Comparison of ENCODE assay signal across 23 cellular contexts in the genomic region with DNA sequence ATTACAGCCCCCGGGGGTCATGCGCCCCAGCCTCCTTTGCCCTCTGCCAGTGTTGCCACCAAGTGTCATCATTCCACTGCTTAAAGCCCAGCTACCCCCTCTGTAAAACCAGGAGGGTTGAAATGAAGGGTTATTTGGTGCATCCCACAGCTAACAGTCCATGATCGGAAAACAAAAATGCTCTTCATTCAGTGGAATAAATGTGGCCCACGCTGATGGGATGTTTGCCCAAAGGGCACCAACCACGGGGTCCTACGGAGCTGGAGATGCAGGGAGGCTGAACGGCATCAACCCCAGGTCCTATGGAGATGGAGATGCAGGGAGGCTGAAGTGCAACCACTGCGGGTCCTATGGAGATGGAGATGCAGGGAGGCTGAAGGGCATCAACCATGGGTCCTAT.
"Had no signal": no experiment of that assay in that cellular context is flagged by ENCODE, and none has a peak within 500 bp of the region (broad histone marks: within the 10 kb centered on the region; RNA-seq: fewer than 3 reads in every experiment).

No MANE protein-coding gene starts in this region.

- H3K27ac Mint-ChIP-seq: immature natural killer cell; natural killer cell; stimulated activated naive B cell treated with anti-CD40 and anti-IgM and Interleukin-4, amounts not matched to agents 10 μg/mL and 1 μg/mL and 100 μg/mL, for 72 hours; stimulated activated naive CD8-positive, alpha-beta T cell treated with anti-CD3 and anti-CD28 coated beads, Interleukin-15, Interleukin-2, amounts not matched to agents 100 ng/mL and 50 ng/mL, for 24 hours had no signal

- ATAC-seq: left ventricle myocardium superior; lower lobe of right lung; natural killer cell; right cardiac atrium; stimulated activated naive B cell treated with anti-CD40 and anti-IgM and Interleukin-4, amounts not matched to agents 10 μg/mL and 1 μg/mL and 100 μg/mL, for 72 hours; upper lobe of right lung had no signal

- DNase-seq: cerebellar nuclear complex; dermis blood vessel endothelial cell; effector memory CD4-positive, alpha-beta T cell; erythroblast; esophagus squamous epithelium; foreskin melanocyte; hypothalamus; immature natural killer cell; left ventricle myocardium superior; lower lobe of right lung; natural killer cell; right cardiac atrium; spleen; stimulated activated naive B cell treated with anti-CD40 and anti-IgM and Interleukin-4, amounts not matched to agents 10 μg/mL and 1 μg/mL and 100 μg/mL, for 72 hours; upper lobe of right lung had no signal

- H3K4me1 Mint-ChIP-seq: immature natural killer cell; natural killer cell; neural crest cell; stimulated activated naive B cell treated with anti-CD40 and anti-IgM and Interleukin-4, amounts not matched to agents 10 μg/mL and 1 μg/mL and 100 μg/mL, for 72 hours had no signal

- H3K36me3 Mint-ChIP-seq: stimulated activated naive B cell treated with anti-CD40 and anti-IgM and Interleukin-4, amounts not matched to agents 10 μg/mL and 1 μg/mL and 100 μg/mL, for 72 hours had no signal

- H3K9me3 ChIP-seq: neutrophil, prostate gland had no signal

- H3K27ac ChIP-seq: esophagus squamous epithelium, lower lobe of right lung, neutrophil, prostate gland, skin epidermis, spleen, thoracic aorta, tibial nerve, upper lobe of right lung, vagina had no signal

- H3K27me3 Mint-ChIP-seq: stimulated activated naive B cell treated with anti-CD40 and anti-IgM and Interleukin-4, amounts not matched to agents 10 μg/mL and 1 μg/mL and 100 μg/mL, for 72 hours; stimulated activated naive CD8-positive, alpha-beta T cell treated with anti-CD3 and anti-CD28 coated beads, Interleukin-15, Interleukin-2, amounts not matched to agents 100 ng/mL and 50 ng/mL, for 24 hours had no signal

- H3K4me3 ChIP-seq: esophagus squamous epithelium, lower lobe of right lung, prostate gland, skin epidermis, spleen, thoracic aorta, tibial nerve, upper lobe of right lung, vagina had no signal

- H3K27me3 ChIP-seq: neutrophil, spleen, tibial nerve, upper lobe of right lung, vagina had no signal

- H3K4me1 ChIP-seq: esophagus squamous epithelium, lower lobe of right lung, prostate gland, spleen, tibial nerve, upper lobe of right lung, vagina had no signal

- H3K36me3 ChIP-seq: esophagus squamous epithelium, lower lobe of right lung, neutrophil, prostate gland, spleen, thoracic aorta, tibial nerve, upper lobe of right lung, vagina had no signal

- H3K4me3 Mint-ChIP-seq: immature natural killer cell; natural killer cell; neural crest cell; stimulated activated naive B cell treated with anti-CD40 and anti-IgM and Interleukin-4, amounts not matched to agents 10 μg/mL and 1 μg/mL and 100 μg/mL, for 72 hours; stimulated activated naive CD8-positive, alpha-beta T cell treated with anti-CD3 and anti-CD28 coated beads, Interleukin-15, Interleukin-2, amounts not matched to agents 100 ng/mL and 50 ng/mL, for 24 hours had no signal
